15 cellular contexts compared by ENCODE assay signal in genomic region chr5:91126888-91127287, GRCh38.
DNase-seq lines count a peak whose midpoint lies in the region; ATAC-seq and TF ChIP-seq lines count a peak whose summit lies in the region.
"Had no signal": no experiment of that assay in that cellular context is flagged by ENCODE, and none has a peak within 500 bp of the region (broad histone marks: within the 10 kb centered on the region; RNA-seq: fewer than 3 reads in every experiment).

No MANE protein-coding gene starts in this region.

- H3K79me2 ChIP-seq in GM23248 (ENCODE audit: insufficient read depth): no peaks in the 10 kb centered on the region

- H3K27ac Mint-ChIP-seq in activated naive CD8-positive, alpha-beta T cell treated with anti-CD3 and anti-CD28 coated beads, Interleukin-2, amount 50 U/mL, for 24 hours: no peak overlapping the region
- H3K27ac Mint-ChIP-seq: naive B cell, T-helper 17 cell had no signal

- no peaks in the 10 kb centered on the region for H3K4me1 Mint-ChIP-seq in activated naive CD8-positive, alpha-beta T cell treated with anti-CD3 and anti-CD28 coated beads, Interleukin-2, amount 50 U/mL, for 24 hours
- H3K4me1 Mint-ChIP-seq: naive B cell, T-helper 17 cell had no signal

- H3K9me3 Mint-ChIP-seq in activated naive CD8-positive, alpha-beta T cell treated with anti-CD3 and anti-CD28 coated beads, Interleukin-2, amount 50 U/mL, for 24 hours: peaks cover 7% of the 10 kb centered on the region

- peak overlapping the region; percentile 59; the same call in 1 of the 2 replicates for H3K27ac ChIP-seq in GM23248
- H3K27ac ChIP-seq in SK-N-MC: peak overlapping the region; percentile 79; the same call in 1 of the 2 replicates
- peak overlapping the region; percentile 49 to 71 for H3K27ac ChIP-seq in left lung
- peak overlapping the region; percentile 58 to 86 (median 76) for H3K27ac ChIP-seq in stomach
- H3K27ac ChIP-seq: BLaER1 treated with 17β-estradiol and CSF1 and Interleukin-3, amounts not matched to agents 10 nM and 100 nM had no signal

- peaks cover 22% of the 10 kb centered on the region for H3F3A ChIP-seq in GM23248 (ENCODE audit: insufficient read depth)

- H3K36me3 Mint-ChIP-seq in activated naive CD8-positive, alpha-beta T cell treated with anti-CD3 and anti-CD28 coated beads, Interleukin-2, amount 50 U/mL, for 24 hours (ENCODE audit: low read depth): no peaks in the 10 kb centered on the region
- H3K36me3 Mint-ChIP-seq: naive B cell had no signal

- H3K4me3 ChIP-seq in GM23248: no peak overlapping the region
- H3K4me3 ChIP-seq in SK-N-MC: no peak overlapping the region
- no peak overlapping the region for H3K4me3 ChIP-seq in left lung
- H3K4me3 ChIP-seq in stomach: no peak overlapping the region
- H3K4me3 ChIP-seq: BLaER1 treated with 17β-estradiol and CSF1 and Interleukin-3, amounts not matched to agents 10 nM and 100 nM had no signal

- no peak overlapping the region for H2AFZ ChIP-seq in GM23248

- no peaks in the 10 kb centered on the region for H3K36me3 ChIP-seq in GM23248 (ENCODE audit: low read depth)
- no peaks in the 10 kb centered on the region for H3K36me3 ChIP-seq in SK-N-MC (ENCODE audit: insufficient read depth, low read length)
- no peaks in the 10 kb centered on the region for H3K36me3 ChIP-seq in left lung
- H3K36me3 ChIP-seq in stomach: no peaks in the 10 kb centered on the region
- H3K36me3 ChIP-seq: BLaER1 treated with 17β-estradiol and CSF1 and Interleukin-3, amounts not matched to agents 10 nM and 100 nM had no signal

- no peaks in the 10 kb centered on the region for H3K9me2 ChIP-seq in GM23248 (ENCODE audit: insufficient read depth)

- H3K4me2 ChIP-seq in GM23248 (ENCODE audit: unreplicated experiment): peak overlapping the region; percentile 59
- H3K4me2 ChIP-seq: BLaER1 treated with 17β-estradiol and CSF1 and Interleukin-3, amounts not matched to agents 10 nM and 100 nM had no signal

- peak; percentile 34 for ATAC-seq in left lung
- ATAC-seq in activated naive CD8-positive, alpha-beta T cell treated with anti-CD3 and anti-CD28 coated beads, Interleukin-2, amount 50 U/mL, for 24 hours: no peak
- ATAC-seq: activated CD4-positive, CD25-positive, alpha-beta regulatory T cell treated with anti-CD3 and anti-CD28 coated beads, Interleukin-2, amount 50 U/mL, for 24 hours; T-helper 17 cell had no signal

- no peaks in the 10 kb centered on the region for H3K27me3 Mint-ChIP-seq in activated naive CD8-positive, alpha-beta T cell treated with anti-CD3 and anti-CD28 coated beads, Interleukin-2, amount 50 U/mL, for 24 hours
- H3K27me3 Mint-ChIP-seq: T-helper 17 cell had no signal

- intact Hi-C loops in left lung (cut with DNase I) (no loop called here), stomach (cut with DNase I; ENCODE audit: low total_unique reads) (no loop called here)

- TF ChIP-seq EP300 in stomach (IDR thresholded peaks at IDR 0.05): no peak

- DNase-seq in GM23248 (no peak), SK-N-MC (ENCODE audit: low read depth, low spot score) (no peak), left lung (no peak), stomach (no peak), NCI-H1092 (lab: John Stamatoyannopoulos, UW) (no peak)
- DNase-seq in stimulated activated CD8-positive, alpha-beta memory T cell treated with anti-CD3 and anti-CD28 coated beads, Interleukin-4, amount 100 ng/mL, for 48 hours: no peak
- no peak for DNase-seq in activated naive CD8-positive, alpha-beta T cell treated with anti-CD3 and anti-CD28 coated beads, Interleukin-2, amount 50 U/mL, for 24 hours
- DNase-seq: activated naive CD4-positive, alpha-beta T cell treated with anti-CD3 and anti-CD28 coated beads, Interleukin-2, amount 50 U/mL, for 16 hours; naive B cell; NCI-H1694; NCI-H526; stimulated activated naive CD4-positive, alpha-beta T cell; T-helper 17 cell had no signal

- in situ Hi-C loops in GM23248 (cut with MboI): no loop called here

- H3K9me3 ChIP-seq in GM23248 (ENCODE audit: low read depth) (no peaks in the 10 kb centered on the region), SK-N-MC (ENCODE audit: low read depth, low read length) (no peaks in the 10 kb centered on the region), left lung (no peaks in the 10 kb centered on the region), stomach (no peaks in the 10 kb centered on the region)

- H3K4me3 Mint-ChIP-seq in activated naive CD8-positive, alpha-beta T cell treated with anti-CD3 and anti-CD28 coated beads, Interleukin-2, amount 50 U/mL, for 24 hours: no peak overlapping the region
- H3K4me3 Mint-ChIP-seq: naive B cell, T-helper 17 cell had no signal

- H4K20me1 ChIP-seq in GM23248 (ENCODE audit: insufficient read depth): no peaks in the 10 kb centered on the region
- H4K20me1 ChIP-seq: BLaER1 treated with 17β-estradiol and CSF1 and Interleukin-3, amounts not matched to agents 10 nM and 100 nM had no signal

- TF ChIP-seq POLR2A in stomach (IDR thresholded peaks at IDR 0.05): no peak

- H3K4me1 ChIP-seq in GM23248 (ENCODE audit: insufficient read depth): peaks cover 48% of the 10 kb centered on the region
- H3K4me1 ChIP-seq in left lung: peaks cover 20 to 52% of the 10 kb centered on the region in 2 donors
- H3K4me1 ChIP-seq in stomach: peaks cover 31 to 70% (median 43%) of the 10 kb centered on the region in 4 donors

- TF ChIP-seq CTCF in left lung (IDR thresholded peaks at IDR 0.05) (no peak), stomach (IDR thresholded peaks at IDR 0.05) (no peak)

- WGBS in GM23248 (ENCODE audit: low coverage in 1 of 2, low lambda C conversion rate in 2 of 2, missing lambda C conversion rate in 2 of 2), 2 experiments: 76 to 85% methylated on average over 2 of the region's 2 CpGs
- 34 to 51% (median 39%) methylated on average over 2 of the region's 2 CpGs for WGBS in stomach, 5 donors

- H3K27me3 ChIP-seq in GM23248 (replicated peaks; ENCODE audit: insufficient read depth) (no peaks in the 10 kb centered on the region), left lung (no peaks in the 10 kb centered on the region), stomach (no peaks in the 10 kb centered on the region)
- H3K27me3 ChIP-seq: BLaER1 treated with 17β-estradiol and CSF1 and Interleukin-3, amounts not matched to agents 10 nM and 100 nM had no signal

- no peak overlapping the region for H3K9ac ChIP-seq in GM23248
- H3K9ac ChIP-seq in SK-N-MC (ENCODE audit: insufficient read length): no peak overlapping the region
- H3K9ac ChIP-seq: BLaER1 treated with 17β-estradiol and CSF1 and Interleukin-3, amounts not matched to agents 10 nM and 100 nM had no signal
